Comparison of ENCODE assay signal across 18 cellular contexts in genomic region chr3:70963412-70963811, GRCh38.
DNase-seq lines count a peak whose midpoint lies in the region; ATAC-seq and TF ChIP-seq lines count a peak whose summit lies in the region.
"Had no signal": no experiment of that assay in that cellular context is flagged by ENCODE, and none has a peak within 500 bp of the region (broad histone marks: within the 10 kb centered on the region; RNA-seq: fewer than 3 reads in every experiment).

No MANE protein-coding gene starts in this region.

- DNase-seq in HAP-1 (ENCODE audit: low spot score in 2 of 2) (peak; percentile 51 to 80), RPMI7951 (ENCODE audit: low read depth) (peak; percentile 61), osteocyte (ENCODE audit: extremely low spot score, unreplicated experiment) (no peak), glutamatergic neuron (no peak), foreskin melanocyte (no peak)
- DNase-seq: activated CD4-positive, CD25-positive, alpha-beta regulatory T cell treated with anti-CD3 and anti-CD28 coated beads, Interleukin-2, amount 50 U/mL, for 72 hours; EL; islet precursor cell; Karpas-422; mucosa of descending colon; NCI-H1694; psoas muscle; T-helper 1 cell had no signal

- H3K27me3 ChIP-seq in HAP-1 (ENCODE audit: low read depth) (no peaks in the 10 kb centered on the region), ectodermal cell (ENCODE audit: control insufficient read depth, insufficient read depth, low read length, poor library complexity, severe bottlenecking) (no peaks in the 10 kb centered on the region)
- H3K27me3 ChIP-seq: gastroesophageal sphincter had no signal

- ATAC-seq in GM18511 (IDR thresholded peaks at IDR 0.05; ENCODE audit: unreplicated experiment), result no peak
- ATAC-seq: gastroesophageal sphincter, mucosa of descending colon, psoas muscle had no signal

- H3K4me1 Mint-ChIP-seq in osteocyte (ENCODE audit: unreplicated experiment), result peaks cover 25% of the 10 kb centered on the region
- H3K4me1 Mint-ChIP-seq in glutamatergic neuron (ENCODE audit: low read depth, unreplicated experiment), result no peaks in the 10 kb centered on the region
- H3K4me1 Mint-ChIP-seq: CD14-positive monocyte had no signal

- H3K36me3 ChIP-seq in HAP-1 (replicated peaks) (no peaks in the 10 kb centered on the region), ectodermal cell (ENCODE audit: control insufficient read depth, insufficient read depth, low read length) (no peaks in the 10 kb centered on the region)

- H3K4me3 ChIP-seq in HAP-1 (no peak overlapping the region), ectodermal cell (ENCODE audit: insufficient read depth, low read depth, low read length) (no peak overlapping the region)
- H3K4me3 ChIP-seq: gastroesophageal sphincter, mucosa of descending colon, psoas muscle, thoracic aorta had no signal

- TF ChIP-seq CTCF in osteocyte (IDR thresholded peaks at IDR 0.05), result no peak
- no peak for TF ChIP-seq CTCF in glutamatergic neuron (IDR thresholded peaks at IDR 0.05; ENCODE audit: partially characterized antibody, unreplicated experiment)

- H3K9me3 ChIP-seq in HAP-1 (no peaks in the 10 kb centered on the region), ectodermal cell (ENCODE audit: control insufficient read depth, low read length) (no peaks in the 10 kb centered on the region)
- H3K9me3 ChIP-seq: gastroesophageal sphincter, mucosa of descending colon, psoas muscle, thoracic aorta had no signal

- no peaks in the 10 kb centered on the region for H3K27me3 Mint-ChIP-seq in osteocyte (ENCODE audit: unreplicated experiment)
- no peaks in the 10 kb centered on the region for H3K27me3 Mint-ChIP-seq in glutamatergic neuron (ENCODE audit: unreplicated experiment)

- no peak overlapping the region for H3K4me3 Mint-ChIP-seq in osteocyte (ENCODE audit: unreplicated experiment)
- H3K4me3 Mint-ChIP-seq in glutamatergic neuron (ENCODE audit: unreplicated experiment), result no peak overlapping the region
- H3K4me3 Mint-ChIP-seq: CD14-positive monocyte had no signal

- WGBS in ectodermal cell, 2 experiments, result 37 to 46% methylated on average over 6 of the region's 6 CpGs

- H3K4me1 ChIP-seq in HAP-1 (peaks cover 21% of the 10 kb centered on the region), ectodermal cell (ENCODE audit: control insufficient read depth, insufficient read depth, low read length) (peaks cover 16% of the 10 kb centered on the region)
- H3K4me1 ChIP-seq: psoas muscle had no signal

- H3K27ac Mint-ChIP-seq in osteocyte (ENCODE audit: unreplicated experiment) (peak overlapping the region; percentile 19), glutamatergic neuron (ENCODE audit: unreplicated experiment) (no peak overlapping the region)

- H3K9me3 Mint-ChIP-seq in osteocyte (ENCODE audit: unreplicated experiment) (no peaks in the 10 kb centered on the region), glutamatergic neuron (ENCODE audit: unreplicated experiment) (no peaks in the 10 kb centered on the region)

- in situ Hi-C loops in HAP-1 (cut with MboI; ENCODE audit: low sequenced_read_pairs), result no loop called here

- peaks cover 80% of the 10 kb centered on the region for H3K36me3 Mint-ChIP-seq in osteocyte (ENCODE audit: unreplicated experiment)
- no peaks in the 10 kb centered on the region for H3K36me3 Mint-ChIP-seq in glutamatergic neuron (ENCODE audit: unreplicated experiment)

- peak overlapping the region; percentile 38 for H3K27ac ChIP-seq in ectodermal cell (ENCODE audit: insufficient read depth, low read depth, low read length, poor library complexity, severe bottlenecking)
- H3K27ac ChIP-seq: psoas muscle, thoracic aorta had no signal

Comparison
In these comparisons a context has a peak if more than half of its experiments do, and no peak if none do; other contexts are left out.
1. DNase-seq: peak in HAP-1 (2 of 2) and RPMI7951 (single experiment); none in osteocyte (single experiment), glutamatergic neuron (single experiment) and foreskin melanocyte (single experiment).